In the genomic region with DNA sequence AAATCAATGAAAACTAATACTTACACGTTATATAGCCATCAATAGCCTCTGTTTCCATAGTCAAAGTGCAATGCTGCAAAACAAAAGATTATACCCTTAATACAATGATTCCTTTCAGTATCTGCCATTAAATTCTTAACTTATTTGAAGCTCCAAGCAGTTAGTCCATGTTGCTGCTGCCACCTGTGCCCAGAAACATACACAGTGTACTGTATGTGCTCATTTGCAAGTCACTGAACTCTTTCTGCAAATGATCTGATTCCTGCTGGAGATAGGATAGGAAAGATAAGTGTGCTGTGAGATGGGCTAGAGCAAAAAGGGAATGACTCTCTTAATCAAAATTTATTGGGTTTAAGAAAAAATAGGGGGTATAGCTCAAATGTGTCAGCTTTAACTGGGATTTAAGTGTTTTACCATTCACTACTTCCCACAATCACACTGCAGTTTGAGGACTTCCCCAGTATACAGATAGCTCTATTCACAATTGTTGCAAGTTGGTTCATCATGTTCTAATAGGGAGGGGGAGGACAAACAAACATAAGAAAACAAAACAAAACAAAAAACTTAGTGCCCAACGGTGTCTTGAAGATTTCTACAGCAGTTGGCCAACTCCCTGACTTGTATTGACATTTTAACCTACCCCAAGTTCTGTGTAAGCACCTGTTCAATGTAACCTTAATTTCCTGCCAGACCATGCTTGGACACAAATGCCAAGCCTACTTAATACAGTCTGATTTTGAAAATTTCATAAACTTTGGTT, we compare ENCODE assay signal across 8 cellular contexts. TPM values are rescaled to one million over a fixed set of nuclear protein-coding genes. Genes with fewer than 3 reads are reported as not detected.
A peak's percentile ranks its signal among the peaks of the same experiment; 100 is the strongest.
DNase-seq lines count a peak whose midpoint lies in the region; ATAC-seq lines count a peak whose summit lies in the region.

No MANE protein-coding gene starts in this region.

- H3K4me3 Mint-ChIP-seq in activated CD8-positive, alpha-beta memory T cell treated with anti-CD3 and anti-CD28 coated beads, Interleukin-2, amount 10 ng/mL, durations not matched to agents 7 days and 5 days: peak overlapping the region; percentile 90

- H3K27me3 Mint-ChIP-seq in activated CD8-positive, alpha-beta memory T cell treated with anti-CD3 and anti-CD28 coated beads, Interleukin-2, amount 10 ng/mL, durations not matched to agents 7 days and 5 days: peaks cover 58% of the 10 kb centered on the region

- H3K4me3 ChIP-seq in right cardiac atrium (ENCODE audit: low read length) (peak overlapping the region; percentile 80), subcutaneous abdominal adipose tissue (ENCODE audit: low read depth in 1 of 5, low read length in 5 of 5) (peak overlapping the region; percentile 74 to 98 (median 89))

- peak overlapping the region in 3 of 5 donors; percentile 9 to 89 (median 65) for H3K9ac ChIP-seq in subcutaneous abdominal adipose tissue (ENCODE audit: low read length in 5 of 5)

- H3K4me1 ChIP-seq in right cardiac atrium (ENCODE audit: control insufficient read depth, insufficient read depth, low read length) (no peaks in the 10 kb centered on the region), subcutaneous abdominal adipose tissue (ENCODE audit: control insufficient read depth in 5 of 5, insufficient read depth in 5 of 5, low read length in 5 of 5) (peaks cover 0 to 26% (median 24%) of the 10 kb centered on the region in 5 donors)

- no peaks in the 10 kb centered on the region for H3K9me3 Mint-ChIP-seq in activated CD8-positive, alpha-beta memory T cell treated with anti-CD3 and anti-CD28 coated beads, Interleukin-2, amount 10 ng/mL, durations not matched to agents 7 days and 5 days (ENCODE audit: low read depth)

- no peak for DNase-seq in activated CD8-positive, alpha-beta memory T cell treated with anti-CD3 and anti-CD28 coated beads, Interleukin-2, amount 10 ng/mL, durations not matched to agents 7 days and 5 days
- no peak for DNase-seq in activated CD8-positive, alpha-beta memory T cell treated with anti-CD3 and anti-CD28 coated beads, Interleukin-2, amount 50 U/mL, for 48 hours
- peak; percentile 5 for DNase-seq in UCSD-AML1 (lab: John Stamatoyannopoulos, UW; ENCODE audit: unreplicated experiment)
- DNase-seq in right cardiac atrium: no peak
- DNase-seq in islet precursor cell: no peak
- no peak for DNase-seq in iPS-NIHi11 (ENCODE audit: low spot score)

- peaks cover 29% of the 10 kb centered on the region for H3K4me1 Mint-ChIP-seq in activated CD8-positive, alpha-beta memory T cell treated with anti-CD3 and anti-CD28 coated beads, Interleukin-2, amount 10 ng/mL, durations not matched to agents 7 days and 5 days

- H3K27me3 ChIP-seq in right cardiac atrium (ENCODE audit: control insufficient read depth, insufficient read depth) (no peaks in the 10 kb centered on the region), subcutaneous abdominal adipose tissue (ENCODE audit: control insufficient read depth in 5 of 5, insufficient read depth in 4 of 5, low read length in 5 of 5) (no peaks in the 10 kb centered on the region)

- H3K27ac Mint-ChIP-seq in activated CD8-positive, alpha-beta memory T cell treated with anti-CD3 and anti-CD28 coated beads, Interleukin-2, amount 10 ng/mL, durations not matched to agents 7 days and 5 days: peak overlapping the region; percentile 80

- H3K36me3 Mint-ChIP-seq in activated CD8-positive, alpha-beta memory T cell treated with anti-CD3 and anti-CD28 coated beads, Interleukin-2, amount 10 ng/mL, durations not matched to agents 7 days and 5 days: peaks cover 7% of the 10 kb centered on the region

- H3K9me3 ChIP-seq in right cardiac atrium (ENCODE audit: control insufficient read depth, low read length) (no peaks in the 10 kb centered on the region), subcutaneous abdominal adipose tissue (ENCODE audit: control insufficient read depth in 5 of 5, low read length in 5 of 5) (no peaks in the 10 kb centered on the region)

- H3K36me3 ChIP-seq in subcutaneous abdominal adipose tissue (ENCODE audit: control insufficient read depth in 5 of 5, insufficient read depth in 5 of 5, low read length in 5 of 5): no peaks in the 10 kb centered on the region

- H3K27ac ChIP-seq in right cardiac atrium (ENCODE audit: low read length) (no peak overlapping the region), subcutaneous abdominal adipose tissue (ENCODE audit: low read depth, low read length) (peak overlapping the region; percentile 79)

- CTCF ChIA-PET in activated CD8-positive, alpha-beta memory T cell treated with anti-CD3 and anti-CD28 coated beads, Interleukin-2, amount 10 ng/mL, durations not matched to agents 7 days and 5 days (lab: Charles Lee): interaction anchor here (0.9 to 1.2 kb wide), 3 partner anchors 8 to 371 kb away, joined by 3 to 5 read pairs (median 4); no protein-coding TSS in a partner anchor

- 50% methylated on average over 2 of the region's 2 CpGs for WGBS in right cardiac atrium

- no peak for ATAC-seq in activated CD8-positive, alpha-beta memory T cell treated with anti-CD3 and anti-CD28 coated beads, Interleukin-2, amount 10 ng/mL, durations not matched to agents 7 days and 5 days
- no peak for ATAC-seq in right cardiac atrium
- no peak for ATAC-seq in HG02571 (IDR thresholded peaks at IDR 0.05; ENCODE audit: unreplicated experiment)

- intact Hi-C loops in right cardiac atrium (cut with DNase I): no loop called here

RNA-seq across cellular contexts. Expression of gene IKZF2, which starts 2.7 kb away (rescaled TPM):
- 10 to 100 TPM; 14.7 to 41.4 TPM for total RNA-seq in activated CD8-positive, alpha-beta memory T cell treated with anti-CD3 and anti-CD28 coated beads, Interleukin-2, amount 10 ng/mL, durations not matched to agents 7 days and 5 days
- total RNA-seq in right cardiac atrium: 1 to 10 TPM; 5.8 to 8.1 (median 6.9) TPM
- 1.0 TPM for polyA plus RNA-seq in right cardiac atrium
